In genomic region chr3:196268270-196269163, GRCh38 we compare ENCODE assay signal across 11 cellular contexts. TPM values are rescaled to one million over a fixed set of nuclear protein-coding genes. Genes with fewer than 3 reads are reported as not detected.
DNase-seq lines count a peak whose midpoint lies in the region; ATAC-seq and TF ChIP-seq lines count a peak whose summit lies in the region.
"Had no signal": no experiment of that assay in that cellular context is flagged by ENCODE, and none has a peak within 500 bp of the region (broad histone marks: within the 10 kb centered on the region; RNA-seq: fewer than 3 reads in every experiment).

No MANE protein-coding gene starts in this region.

- intact Hi-C loops in natural killer cell (cut with micrococcal nuclease) = no loop called here
- intact Hi-C loops in upper lobe of right lung (cut with DNase I) = no loop called here

- POLR2A ChIA-PET in SK-N-SH (lab: Yijun Ruan, JAX) = no interaction called here

- H3K9me2 ChIP-seq in SK-N-SH = no peaks in the 10 kb centered on the region

- TF ChIP-seq EP300 in SK-N-SH (IDR thresholded peaks at IDR 0.05; ENCODE audit: borderline replicate concordance in 1 of 2, low read depth in 1 of 2, low read length in 1 of 2) = no peak

- peaks cover 17% of the 10 kb centered on the region for H3F3A ChIP-seq in SK-N-SH (replicated peaks; ENCODE audit: insufficient read depth)

- WGBS in SK-N-SH (ENCODE audit: low lambda C conversion rate) = 90% methylated on average over 9 of the region's 9 CpGs

- H3K9ac ChIP-seq in SK-N-SH = no peak overlapping the region

- H3K4me3 ChIP-seq in SK-N-SH (ENCODE audit: low read depth in 2 of 2, low read length in 1 of 2) (no peak overlapping the region), fibroblast of pulmonary artery (replicated peaks; ENCODE audit: low read depth, low read length) (no peak overlapping the region), upper lobe of right lung (no peak overlapping the region)

- H3K9me3 ChIP-seq in SK-N-SH = no peaks in the 10 kb centered on the region
- no peaks in the 10 kb centered on the region for H3K9me3 ChIP-seq in upper lobe of right lung

- H3K27ac Mint-ChIP-seq in natural killer cell treated with Interleukin-12 subunit alpha and Interleukin-12 subunit beta and Interleukin-15 and Interleukin-18, amount 100 ng/mL, for 72 hours = peak overlapping the region; percentile 67 to 90
- no peak overlapping the region for H3K27ac Mint-ChIP-seq in natural killer cell

- H3K4me1 ChIP-seq in SK-N-SH (ENCODE audit: control insufficient read depth in 1 of 2, insufficient read depth in 2 of 2, low read depth in 1 of 2, low read length in 1 of 2) (peaks cover 0 to 16% of the 10 kb centered on the region in 2 experiments; a peak in 1 of 4 replicates), upper lobe of right lung (no peaks in the 10 kb centered on the region)

- no peaks in the 10 kb centered on the region for H3K27me3 ChIP-seq in SK-N-SH (ENCODE audit: insufficient read depth)
- H3K27me3 ChIP-seq in upper lobe of right lung = no peaks in the 10 kb centered on the region

- no peak overlapping the region for H3K4me2 ChIP-seq in SK-N-SH

- peaks cover 7% of the 10 kb centered on the region; the same call in 1 of the 2 replicates for H4K20me1 ChIP-seq in SK-N-SH (ENCODE audit: insufficient read depth)

- no peak for TF ChIP-seq RAD21 in SK-N-SH (IDR thresholded peaks at IDR 0.05; ENCODE audit: low read length)

- no peak for TF ChIP-seq CTCF in natural killer cell (IDR thresholded peaks at IDR 0.05)
- no peak for TF ChIP-seq CTCF in SK-N-SH (IDR thresholded peaks at IDR 0.05)
- TF ChIP-seq CTCF in fibroblast of pulmonary artery (IDR thresholded peaks at IDR 0.05; ENCODE audit: low read length, missing control alignments) = no peak
- TF ChIP-seq CTCF in upper lobe of right lung (IDR thresholded peaks at IDR 0.05) = no peak

- CTCF ChIA-PET in SK-N-SH (lab: Yijun Ruan, JAX) = interaction anchor here (0.6 to 1.7 kb wide), 4 partner anchors 13 to 260 kb away, joined by 3 to 6 read pairs (median 4); no protein-coding TSS in a partner anchor

- H2AFZ ChIP-seq in SK-N-SH (ENCODE audit: low read depth) = no peak overlapping the region

- no peak overlapping the region for H3K4me3 Mint-ChIP-seq in natural killer cell treated with Interleukin-12 subunit alpha and Interleukin-12 subunit beta and Interleukin-15 and Interleukin-18, amount 100 ng/mL, for 72 hours
- H3K4me3 Mint-ChIP-seq in natural killer cell = no peak overlapping the region

- no peaks in the 10 kb centered on the region for H3K9me3 Mint-ChIP-seq in natural killer cell treated with Interleukin-12 subunit alpha and Interleukin-12 subunit beta and Interleukin-15 and Interleukin-18, amount 100 ng/mL, for 72 hours
- H3K9me3 Mint-ChIP-seq in natural killer cell = no peaks in the 10 kb centered on the region

- no peak for DNase-seq in natural killer cell treated with Interleukin-12 subunit alpha and Interleukin-12 subunit beta and Interleukin-15 and Interleukin-18, amount 100 ng/mL, for 72 hours (ENCODE audit: low spot score)
- DNase-seq in natural killer cell = no peak
- DNase-seq in SK-N-SH = no peak
- peak; percentile 84 for DNase-seq in fibroblast of pulmonary artery (ENCODE audit: low read depth)
- DNase-seq in upper lobe of right lung = no peak
- DNase-seq in NCI-H82 (lab: John Stamatoyannopoulos, UW) = no peak
- DNase-seq: DMS53; effector CD4-positive, alpha-beta T cell; nucleus accumbens had no signal

- H3K36me3 ChIP-seq in SK-N-SH (replicated peaks in 1 of 2; ENCODE audit: control insufficient read depth in 1 of 2, insufficient read depth in 2 of 2, low read length in 1 of 2) (peaks cover 8 to 40% of the 10 kb centered on the region in 2 experiments), upper lobe of right lung (peaks cover 77% of the 10 kb centered on the region)

- H3K27ac ChIP-seq in SK-N-SH (ENCODE audit: low read depth in 2 of 2, low read length in 1 of 2) (peak overlapping the region in 1 of 2 experiments; percentile 14; a peak in 1 of 4 replicates), upper lobe of right lung (no peak overlapping the region)

- ATAC-seq in natural killer cell treated with Interleukin-12 subunit alpha and Interleukin-12 subunit beta and Interleukin-15 and Interleukin-18, amount 100 ng/mL, for 72 hours = no peak
- ATAC-seq in natural killer cell (no peak), upper lobe of right lung (peak; percentile 58), HG03039 (IDR thresholded peaks at IDR 0.05; ENCODE audit: unreplicated experiment) (no peak), HG03521 (IDR thresholded peaks at IDR 0.05; ENCODE audit: unreplicated experiment) (no peak)

- peaks cover 25% of the 10 kb centered on the region for H3K79me2 ChIP-seq in SK-N-SH (ENCODE audit: insufficient read depth)

- peaks cover 24% of the 10 kb centered on the region for H3K36me3 Mint-ChIP-seq in natural killer cell treated with Interleukin-12 subunit alpha and Interleukin-12 subunit beta and Interleukin-15 and Interleukin-18, amount 100 ng/mL, for 72 hours
- H3K36me3 Mint-ChIP-seq in natural killer cell = peaks cover 5% of the 10 kb centered on the region

- no peaks in the 10 kb centered on the region for H3K27me3 Mint-ChIP-seq in natural killer cell treated with Interleukin-12 subunit alpha and Interleukin-12 subunit beta and Interleukin-15 and Interleukin-18, amount 100 ng/mL, for 72 hours
- no peaks in the 10 kb centered on the region for H3K27me3 Mint-ChIP-seq in natural killer cell (ENCODE audit: low read depth in 2 of 2)

- H3K4me1 Mint-ChIP-seq in natural killer cell treated with Interleukin-12 subunit alpha and Interleukin-12 subunit beta and Interleukin-15 and Interleukin-18, amount 100 ng/mL, for 72 hours (ENCODE audit: low read depth in 2 of 2) = peaks cover 43 to 48% of the 10 kb centered on the region in 2 donors
- H3K4me1 Mint-ChIP-seq in natural killer cell = peaks cover 31 to 33% of the 10 kb centered on the region in 2 donors

TF ChIP-seq in SK-N-SH, 30 proteins besides CTCF, POLR2A, EP300 and RAD21:
- TF ChIP-seq TCF12 (IDR thresholded peaks at IDR 0.05) (peak; percentile 23; the same call in 1 of the 2 replicates), NFIC (IDR thresholded peaks at IDR 0.05; ENCODE audit: borderline replicate concordance) (no peak), FOXJ3 (CRISPR knock-in tag; IDR thresholded peaks at IDR 0.05) (no peak), JUND (IDR thresholded peaks at IDR 0.05) (peak; percentile 24; the same call in 1 of the 2 replicates), FOSL2 (IDR thresholded peaks at IDR 0.05; ENCODE audit: borderline replicate concordance, low read depth) (peak; percentile 36; the same call in 1 of the 2 replicates)

RNA-seq across cellular contexts. Expression of gene PCYT1A, which starts 19.0 kb away (rescaled TPM):
- 100 to 1,000 TPM in 1 of 2 donors, 10 to 100 TPM in 1; 99.7 to 129 TPM for total RNA-seq in natural killer cell treated with Interleukin-12 subunit alpha and Interleukin-12 subunit beta and Interleukin-15 and Interleukin-18, amount 100 ng/mL, for 72 hours
- total RNA-seq in natural killer cell (100 to 1,000 TPM; 105 to 123 (median 110) TPM), upper lobe of right lung (58.4 TPM)
- 45.9 and 52.4 TPM in 2 replicates for polyA plus RNA-seq in SK-N-SH (2012; rRNA removed)
- polyA plus RNA-seq in SK-N-SH (2012; cell fraction: cytosol; rRNA removed) = 31.5 and 40.6 TPM in 2 replicates
- polyA plus RNA-seq in SK-N-SH (2012; cell fraction: nucleus; rRNA removed) = 59.3 and 89.8 TPM in 2 replicates

RNA-seq across cellular contexts. Expression of gene DYNLT2B, which starts 49.5 kb away (rescaled TPM):
- total RNA-seq in natural killer cell treated with Interleukin-12 subunit alpha and Interleukin-12 subunit beta and Interleukin-15 and Interleukin-18, amount 100 ng/mL, for 72 hours = 10 to 100 TPM; 10.1 to 12.7 TPM
- total RNA-seq in natural killer cell = 1 to 10 TPM; 3.6 to 7.3 (median 5.4) TPM
- polyA plus RNA-seq in SK-N-SH (2012; rRNA removed) = 30.6 and 31.7 TPM in 2 replicates
- polyA plus RNA-seq in SK-N-SH (2012; cell fraction: cytosol; rRNA removed) = 35.1 and 38.1 TPM in 2 replicates
- 16.4 and 20.6 TPM in 2 replicates for polyA plus RNA-seq in SK-N-SH (2012; cell fraction: nucleus; rRNA removed)
- total RNA-seq in upper lobe of right lung = 2.6 TPM

RNA-seq across cellular contexts. Expression of gene SLC51A, which starts 52.2 kb away (rescaled TPM):
- not detected for total RNA-seq in natural killer cell treated with Interleukin-12 subunit alpha and Interleukin-12 subunit beta and Interleukin-15 and Interleukin-18, amount 100 ng/mL, for 72 hours
- not detected for total RNA-seq in natural killer cell
- not detected in 2 replicates for polyA plus RNA-seq in SK-N-SH (2012; rRNA removed)
- not detected in 2 replicates for polyA plus RNA-seq in SK-N-SH (2012; cell fraction: cytosol; rRNA removed)
- polyA plus RNA-seq in SK-N-SH (2012; cell fraction: nucleus; rRNA removed) = not detected in 2 replicates
- not detected for total RNA-seq in upper lobe of right lung

RNA-seq across cellular contexts. Expression of gene ZDHHC19, which starts 57.3 kb away (rescaled TPM):
- 1 to 10 TPM in 1 of 2 donors, not detected in 1; 1.0 TPM for total RNA-seq in natural killer cell treated with Interleukin-12 subunit alpha and Interleukin-12 subunit beta and Interleukin-15 and Interleukin-18, amount 100 ng/mL, for 72 hours
- total RNA-seq in natural killer cell (not detected), upper lobe of right lung (not detected)
- polyA plus RNA-seq in SK-N-SH (2012; rRNA removed) = not detected in 2 replicates
- 0.07 TPM in 1 of 2 replicates, not detected in the other for polyA plus RNA-seq in SK-N-SH (2012; cell fraction: cytosol; rRNA removed)
- polyA plus RNA-seq in SK-N-SH (2012; cell fraction: nucleus; rRNA removed) = 0.35 and 0.39 TPM in 2 replicates

Comparison
In these comparisons a context has a peak if more than half of its experiments do, and no peak if none do; other contexts are left out.
1. H3K27ac Mint-ChIP-seq: peak in natural killer cell treated with Interleukin-12 subunit alpha and Interleukin-12 subunit beta and Interleukin-15 and Interleukin-18, amount 100 ng/mL, for 72 hours (2 of 2); none in natural killer cell (0 of 2).